Comparison of ENCODE assay signal across 8 cellular contexts in the genomic region with DNA sequence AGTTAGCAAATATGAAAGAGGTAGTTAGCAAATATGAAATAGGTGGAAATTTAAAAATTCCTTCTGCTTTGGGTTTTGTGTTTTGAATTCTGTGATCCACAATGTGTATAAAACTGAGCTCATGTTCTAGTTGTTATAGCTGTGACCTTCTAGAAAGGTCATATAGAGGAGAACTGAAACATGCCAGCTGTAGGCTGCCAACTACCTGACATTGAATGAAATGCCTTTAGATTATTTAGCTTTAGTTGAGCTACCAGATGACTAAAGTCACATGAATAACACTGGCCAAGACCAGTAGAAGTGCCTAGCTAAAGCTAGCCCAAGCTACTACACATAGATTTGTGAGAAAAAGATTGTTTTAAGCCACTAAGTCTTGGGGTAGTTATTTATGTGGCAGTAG.
"Had no signal": no experiment of that assay in that cellular context is flagged by ENCODE, and none has a peak within 500 bp of the region (broad histone marks: within the 10 kb centered on the region; RNA-seq: fewer than 3 reads in every experiment).

No MANE protein-coding gene starts in this region.

- H3K27ac Mint-ChIP-seq: GM23338, H9, HFFc6 had no signal

- ATAC-seq: GM23338, HCT116 had no signal

- H3K4me3 Mint-ChIP-seq: GM23338, H9, HFFc6 had no signal

- H3K9me3 Mint-ChIP-seq: GM23338, HFFc6 had no signal

- DNase-seq: GM23248, GOT3, H7, H9, HCEC 1CT, HFFc6 had no signal
